ENCODE assay signal across 25 cellular contexts in genomic region chr16:1171001-1171400, GRCh38. TPM values are rescaled to one million over a fixed set of nuclear protein-coding genes. Genes with fewer than 3 reads are reported as not detected.
DNase-seq lines count a peak whose midpoint lies in the region; TF ChIP-seq lines count a peak whose summit lies in the region.
"Had no signal": no experiment of that assay in that cellular context is flagged by ENCODE, and none has a peak within 500 bp of the region (broad histone marks: within the 10 kb centered on the region; RNA-seq: fewer than 3 reads in every experiment).

No MANE protein-coding gene starts in this region.

- no peaks in the 10 kb centered on the region for H3K9me3 ChIP-seq in A673 (ENCODE audit: low read depth, low read length, poor library complexity, severe bottlenecking)
- H3K9me3 ChIP-seq in colonic mucosa, result no peaks in the 10 kb centered on the region
- no peaks in the 10 kb centered on the region for H3K9me3 ChIP-seq in muscle layer of colon (ENCODE audit: low read length)
- no peaks in the 10 kb centered on the region for H3K9me3 ChIP-seq in stomach smooth muscle (ENCODE audit: control insufficient read depth in 2 of 2, low read length in 2 of 2)
- H3K9me3 ChIP-seq: SK-N-SH had no signal

- POLR2A ChIA-PET in A673 (lab: Charles Lee; ENCODE audit: low non-redundant PET), result interaction anchor here (0.5 kb wide), 1 partner anchor 812 kb away, joined by 3 read pairs; no protein-coding TSS in a partner anchor
- POLR2A ChIA-PET in activated CD4-positive, alpha-beta T cell treated with anti-CD3 and anti-CD28 coated beads, Interleukin-2, amount 10 ng/mL, durations not matched to agents 7 days and 5 days (lab: Charles Lee), result no interaction called here

- H3K9ac ChIP-seq in colonic mucosa (ENCODE audit: low read depth in 2 of 2, low read length in 2 of 2) (no peak overlapping the region), muscle layer of colon (ENCODE audit: low read length) (peak overlapping the region; percentile 49), stomach smooth muscle (ENCODE audit: low read length in 2 of 2) (peak overlapping the region in 1 of 2 donors; percentile 39)
- H3K9ac ChIP-seq: SK-N-SH had no signal

- no peaks in the 10 kb centered on the region for H3K27me3 ChIP-seq in A673 (replicated peaks; ENCODE audit: insufficient read depth, low read depth, low read length, poor library complexity)
- H3K27me3 ChIP-seq in colonic mucosa, result no peaks in the 10 kb centered on the region
- peaks cover 0 to 5% of the 10 kb centered on the region in 2 donors for H3K27me3 ChIP-seq in muscle layer of colon (ENCODE audit: control insufficient read depth in 1 of 2, insufficient read depth in 2 of 2, low read length in 2 of 2)
- no peaks in the 10 kb centered on the region for H3K27me3 ChIP-seq in stomach smooth muscle (ENCODE audit: control insufficient read depth in 1 of 2, insufficient read depth in 2 of 2, low read length in 2 of 2)

- H3K27ac ChIP-seq in A673 (ENCODE audit: low read depth, low read length, poor library complexity, severe bottlenecking) (peak overlapping the region; percentile 2), colonic mucosa (peak overlapping the region; percentile 7), muscle layer of colon (ENCODE audit: low read depth, low read length) (peak overlapping the region; percentile 93), stomach smooth muscle (ENCODE audit: low read length) (peak overlapping the region; percentile 91)
- H3K27ac ChIP-seq: HL-60 had no signal

- H3K4me1 Mint-ChIP-seq in activated CD4-positive, alpha-beta T cell treated with anti-CD3 and anti-CD28 coated beads, Interleukin-2, amount 10 ng/mL, durations not matched to agents 7 days and 5 days, result no peaks in the 10 kb centered on the region
- H3K4me1 Mint-ChIP-seq: CD14-positive monocyte had no signal

- no peaks in the 10 kb centered on the region for H3K9me3 Mint-ChIP-seq in activated CD4-positive, alpha-beta T cell treated with anti-CD3 and anti-CD28 coated beads, Interleukin-2, amount 10 ng/mL, durations not matched to agents 7 days and 5 days
- H3K9me3 Mint-ChIP-seq: H9 had no signal

- DNase-seq in A673 (ENCODE audit: low spot score) (no peak), colonic mucosa (no peak), HPDE6-E6E7 (ENCODE audit: extremely low spot score) (no peak), NCI-H1092 treated with DMSO at 0.1 percent for 48 hours (lab: John Stamatoyannopoulos, UW) (no peak)
- DNase-seq in activated CD4-positive, alpha-beta T cell treated with anti-CD3 and anti-CD28 coated beads, Interleukin-2, amount 50 U/mL, for 4 hours, result no peak
- no peak for DNase-seq in activated CD4-positive, alpha-beta T cell treated with anti-CD3 and anti-CD28 coated beads, Interleukin-2, amount 10 ng/mL, durations not matched to agents 7 days and 5 days
- DNase-seq: 8988T, AML-193, GDM1, H9, KBM-7, MM.1S, NCI-H1048, NCI-H1436, NCI-H187 treated with DMSO at 0.1 percent for 48 hours, NCI-H2107, NCI-H510A, SIG-M5, SK-N-SH had no signal

- no peak overlapping the region for H3K4me3 Mint-ChIP-seq in activated CD4-positive, alpha-beta T cell treated with anti-CD3 and anti-CD28 coated beads, Interleukin-2, amount 10 ng/mL, durations not matched to agents 7 days and 5 days
- H3K4me3 Mint-ChIP-seq: CD14-positive monocyte, H9 had no signal

- CTCF ChIA-PET in A673 (lab: Charles Lee), result no interaction called here
- CTCF ChIA-PET in activated CD4-positive, alpha-beta T cell treated with anti-CD3 and anti-CD28 coated beads, Interleukin-2, amount 10 ng/mL, durations not matched to agents 7 days and 5 days (lab: Charles Lee), result no interaction called here

- H3K36me3 Mint-ChIP-seq in activated CD4-positive, alpha-beta T cell treated with anti-CD3 and anti-CD28 coated beads, Interleukin-2, amount 10 ng/mL, durations not matched to agents 7 days and 5 days (ENCODE audit: low read depth), result no peaks in the 10 kb centered on the region
- H3K36me3 Mint-ChIP-seq: CD14-positive monocyte had no signal

- H3K4me3 ChIP-seq in A673 (ENCODE audit: low read depth, low read length, poor library complexity, severe bottlenecking) (no peak overlapping the region), colonic mucosa (no peak overlapping the region), muscle layer of colon (ENCODE audit: low read depth in 1 of 2, low read length in 2 of 2) (no peak overlapping the region), stomach smooth muscle (ENCODE audit: low read length in 2 of 2) (no peak overlapping the region)

- intact Hi-C loops in A673 (cut with micrococcal nuclease; ENCODE audit: unreplicated experiment) (no loop called here), colonic mucosa (cut with DNase I) (no loop called here)

- H3K36me3 ChIP-seq in A673 (ENCODE audit: insufficient read depth, low read length, poor library complexity, severe bottlenecking) (no peaks in the 10 kb centered on the region), colonic mucosa (no peaks in the 10 kb centered on the region), muscle layer of colon (ENCODE audit: insufficient read depth, low read length) (peaks cover 13% of the 10 kb centered on the region), stomach smooth muscle (ENCODE audit: control insufficient read depth in 2 of 2, insufficient read depth in 2 of 2, low read length in 2 of 2) (peaks cover 0 to 6% of the 10 kb centered on the region in 2 donors)

- no TSS peak for BruUV-seq in A673 (replicated peaks; lab: Mats Ljungman, UMichigan)

- H3K27me3 Mint-ChIP-seq in activated CD4-positive, alpha-beta T cell treated with anti-CD3 and anti-CD28 coated beads, Interleukin-2, amount 10 ng/mL, durations not matched to agents 7 days and 5 days, result no peaks in the 10 kb centered on the region

- H3K27ac Mint-ChIP-seq in activated CD4-positive, alpha-beta T cell treated with anti-CD3 and anti-CD28 coated beads, Interleukin-2, amount 10 ng/mL, durations not matched to agents 7 days and 5 days, result no peak overlapping the region
- H3K27ac Mint-ChIP-seq: CD14-positive monocyte had no signal

- TF ChIP-seq CTCF in A673 (conservative IDR thresholded peaks at IDR 0.05; ENCODE audit: low read depth, low read length) (no peak), colonic mucosa (IDR thresholded peaks at IDR 0.05) (no peak)

- H3K4me1 ChIP-seq in A673 (ENCODE audit: insufficient read depth, low read length, poor library complexity, severe bottlenecking), result peaks cover 66% of the 10 kb centered on the region
- no peaks in the 10 kb centered on the region for H3K4me1 ChIP-seq in colonic mucosa
- H3K4me1 ChIP-seq in muscle layer of colon (ENCODE audit: insufficient read depth, low read length), result peaks cover 73% of the 10 kb centered on the region
- H3K4me1 ChIP-seq in stomach smooth muscle (ENCODE audit: control insufficient read depth, insufficient read depth, low read length), result peaks cover 88% of the 10 kb centered on the region

RNA-seq across cellular contexts. Expression of gene CACNA1H, which starts 18.1 kb away (rescaled TPM):
- total RNA-seq in A673 (2021) (19.7 and 25.0 TPM in 2 replicates), colonic mucosa (10 to 100 TPM in 1 of 2 donors, 1 to 10 TPM in 1; 2.1 to 14.6 TPM)
- total RNA-seq in activated CD4-positive, alpha-beta T cell treated with anti-CD3 and anti-CD28 coated beads, Interleukin-2, amount 10 ng/mL, durations not matched to agents 7 days and 5 days, result 1 to 10 TPM; 3.2 to 3.6 TPM
- total RNA-seq: HT1080 had no signal

RNA-seq across cellular contexts. Expression of gene TPSG1, which starts 54.1 kb away (rescaled TPM):
- total RNA-seq in A673 (2021), result not detected in 2 replicates
- total RNA-seq in colonic mucosa, result 10 to 100 TPM; 32.6 to 34.3 TPM
- not detected for total RNA-seq in activated CD4-positive, alpha-beta T cell treated with anti-CD3 and anti-CD28 coated beads, Interleukin-2, amount 10 ng/mL, durations not matched to agents 7 days and 5 days
- total RNA-seq: H9, HT1080 had no signal

RNA-seq across cellular contexts. Expression of gene TPSB2, which starts 59.0 kb away (rescaled TPM):
- total RNA-seq in A673 (2021) (9.6 and 16.7 TPM in 2 replicates), colonic mucosa (10 to 100 TPM; 39.1 to 92.9 TPM)
- not detected for total RNA-seq in activated CD4-positive, alpha-beta T cell treated with anti-CD3 and anti-CD28 coated beads, Interleukin-2, amount 10 ng/mL, durations not matched to agents 7 days and 5 days
- total RNA-seq: Daoy, H9, HT1080 had no signal

Comparison
In these comparisons a context has a peak if more than half of its experiments do, and no peak if none do; other contexts are left out.
1. H3K27ac ChIP-seq: peak in every context shown above with its lines; median percentile 93 in muscle layer of colon; 91 in stomach smooth muscle; 7 in colonic mucosa; 2 in A673.
2. RNA of gene TPSG1, which starts 54.1 kb away (total RNA-seq): 32.6 to 34.3 TPM in colonic mucosa; not detected in A673 and not detected in activated CD4-positive, alpha-beta T cell treated with anti-CD3 and anti-CD28 coated beads, Interleukin-2, amount 10 ng/mL, durations not matched to agents 7 days and 5 days; every median in the first group is over 10 times any median in the second.
3. RNA of gene TPSB2, which starts 59.0 kb away (total RNA-seq): 39.1 to 92.9 TPM in colonic mucosa and 9.6 to 16.7 TPM in A673; not detected in activated CD4-positive, alpha-beta T cell treated with anti-CD3 and anti-CD28 coated beads, Interleukin-2, amount 10 ng/mL, durations not matched to agents 7 days and 5 days; every median in the first group is over 10 times any median in the second.